In genomic region chr2:197232010-197232409, GRCh38 we compare ENCODE assay signal across 16 cellular contexts.
DNase-seq lines count a peak whose midpoint lies in the region; ATAC-seq and TF ChIP-seq lines count a peak whose summit lies in the region.
"Had no signal": no experiment of that assay in that cellular context is flagged by ENCODE, and none has a peak within 500 bp of the region (broad histone marks: within the 10 kb centered on the region; RNA-seq: fewer than 3 reads in every experiment).

No MANE protein-coding gene starts in this region.

- H3K4me3 ChIP-seq in CD8-positive, alpha-beta memory T cell (ENCODE audit: low read length): no peak overlapping the region
- no peak overlapping the region for H3K4me3 ChIP-seq in neutrophil (ENCODE audit: low read depth in 1 of 2, low read length in 1 of 2)

- CTCF ChIA-PET in CD8-positive, alpha-beta memory T cell (lab: Charles Lee): interaction anchor here (1.2 to 1.4 kb wide), 2 partner anchors 26 to 35 kb away, joined by 4 to 5 read pairs; no protein-coding TSS in a partner anchor

- H3K27ac Mint-ChIP-seq in activated T-cell treated with anti-CD3 and anti-CD28 coated beads, Interleukin-2, amount 50 U/mL, for 72 hours: peak overlapping the region; percentile 62
- peak overlapping the region; percentile 35 to 85 (median 72) for H3K27ac Mint-ChIP-seq in CD8-positive, alpha-beta memory T cell
- peak overlapping the region; percentile 63 for H3K27ac Mint-ChIP-seq in activated naive CD8-positive, alpha-beta T cell treated with anti-CD3 and anti-CD28 coated beads, Interleukin-2, amount 10 ng/mL, durations not matched to agents 7 days and 5 days
- H3K27ac Mint-ChIP-seq: HFFc6 had no signal

- no peak for DNase-seq in activated T-cell treated with anti-CD3 and anti-CD28 coated beads, Interleukin-2, amount 50 U/mL, for 72 hours
- no peak for DNase-seq in activated T-cell treated with anti-CD3 and anti-CD28 coated beads for 4 hours
- DNase-seq in CD8-positive, alpha-beta memory T cell: peak in 1 of 5 donors; percentile 49
- DNase-seq in activated naive CD8-positive, alpha-beta T cell treated with anti-CD3 and anti-CD28 coated beads, Interleukin-2, amount 10 ng/mL, durations not matched to agents 7 days and 5 days: no peak
- no peak for DNase-seq in ureter (ENCODE audit: low spot score)
- DNase-seq: DND-41, GDM1, HFFc6, NCI-H1092, NCI-H1694 treated with DMSO at 0.1 percent for 48 hours, NCI-H748 treated with DMSO at 0.1 percent for 48 hours, PC-3 had no signal

- no peaks in the 10 kb centered on the region for H3K27me3 Mint-ChIP-seq in activated T-cell treated with anti-CD3 and anti-CD28 coated beads, Interleukin-2, amount 50 U/mL, for 72 hours (ENCODE audit: low read depth)
- no peaks in the 10 kb centered on the region for H3K27me3 Mint-ChIP-seq in CD8-positive, alpha-beta memory T cell
- H3K27me3 Mint-ChIP-seq in activated naive CD8-positive, alpha-beta T cell treated with anti-CD3 and anti-CD28 coated beads, Interleukin-2, amount 10 ng/mL, durations not matched to agents 7 days and 5 days: no peaks in the 10 kb centered on the region

- ATAC-seq in activated T-cell treated with anti-CD3 and anti-CD28 coated beads, Interleukin-2, amount 50 U/mL, for 72 hours (replicated peaks in 1 of 2): peak; percentile 32 to 47
- peak; percentile 62 for ATAC-seq in activated naive CD8-positive, alpha-beta T cell treated with anti-CD3 and anti-CD28 coated beads, Interleukin-2, amount 10 ng/mL, durations not matched to agents 7 days and 5 days (ENCODE audit: low read depth)
- ATAC-seq in GM18517 (IDR thresholded peaks at IDR 0.05; ENCODE audit: unreplicated experiment) (no peak), GM21515 (IDR thresholded peaks at IDR 0.05; ENCODE audit: unreplicated experiment) (no peak)
- ATAC-seq: PC-3 had no signal

- H3K4me1 Mint-ChIP-seq in activated T-cell treated with anti-CD3 and anti-CD28 coated beads, Interleukin-2, amount 50 U/mL, for 72 hours (ENCODE audit: low read depth): peaks cover 99% of the 10 kb centered on the region
- H3K4me1 Mint-ChIP-seq in CD8-positive, alpha-beta memory T cell: peaks cover 91 to 100% (median 99%) of the 10 kb centered on the region in 3 donors
- H3K4me1 Mint-ChIP-seq in activated naive CD8-positive, alpha-beta T cell treated with anti-CD3 and anti-CD28 coated beads, Interleukin-2, amount 10 ng/mL, durations not matched to agents 7 days and 5 days: peaks cover 65% of the 10 kb centered on the region

- peaks cover under 1 to 5% of the 10 kb centered on the region in 2 donors for H3K36me3 Mint-ChIP-seq in activated T-cell treated with anti-CD3 and anti-CD28 coated beads, Interleukin-2, amount 50 U/mL, for 72 hours (ENCODE audit: insufficient read depth in 2 of 2)
- H3K36me3 Mint-ChIP-seq in CD8-positive, alpha-beta memory T cell: peaks cover 0 to 16% (median 6%) of the 10 kb centered on the region in 3 donors
- peaks cover 31% of the 10 kb centered on the region for H3K36me3 Mint-ChIP-seq in activated naive CD8-positive, alpha-beta T cell treated with anti-CD3 and anti-CD28 coated beads, Interleukin-2, amount 10 ng/mL, durations not matched to agents 7 days and 5 days

- H3K27me3 ChIP-seq in CD8-positive, alpha-beta memory T cell (ENCODE audit: insufficient read depth, low read length, poor library complexity, severe bottlenecking): no peaks in the 10 kb centered on the region
- no peaks in the 10 kb centered on the region for H3K27me3 ChIP-seq in neutrophil

- no peak overlapping the region for H3K27ac ChIP-seq in CD8-positive, alpha-beta memory T cell (ENCODE audit: low read depth, low read length)
- H3K27ac ChIP-seq in neutrophil: peak overlapping the region; percentile 17
- H3K27ac ChIP-seq: KMS-11 had no signal

- TF ChIP-seq CTCF in neutrophil (IDR thresholded peaks at IDR 0.05): no peak

- H3K4me1 ChIP-seq in CD8-positive, alpha-beta memory T cell (ENCODE audit: insufficient read depth, low read length): peaks cover 96% of the 10 kb centered on the region
- H3K4me1 ChIP-seq in neutrophil (ENCODE audit: control insufficient read depth in 1 of 2, insufficient read depth in 1 of 2, low read depth in 1 of 2, low read length in 1 of 2): peaks cover 37 to 70% of the 10 kb centered on the region in 2 experiments

- POLR2A ChIA-PET in CD8-positive, alpha-beta memory T cell (lab: Charles Lee): interaction anchor here (1.4 to 1.8 kb wide), 2 partner anchors 13 to 34 kb away, joined by 3 to 6 read pairs; no protein-coding TSS in a partner anchor
- POLR2A ChIA-PET in activated naive CD8-positive, alpha-beta T cell treated with anti-CD3 and anti-CD28 coated beads, Interleukin-2, amount 10 ng/mL, durations not matched to agents 7 days and 5 days (lab: Charles Lee): interaction anchor here (0.7 to 1.7 kb wide), 6 partner anchors 9 to 78 kb away, joined by 3 to 5 read pairs (median 3); partner anchors contain the start of gene ANKRD44

- no peaks in the 10 kb centered on the region for H3K9me3 ChIP-seq in CD8-positive, alpha-beta memory T cell (ENCODE audit: low read length)
- H3K9me3 ChIP-seq in neutrophil: no peaks in the 10 kb centered on the region

- H3K9me3 Mint-ChIP-seq in activated T-cell treated with anti-CD3 and anti-CD28 coated beads, Interleukin-2, amount 50 U/mL, for 72 hours: no peaks in the 10 kb centered on the region
- H3K9me3 Mint-ChIP-seq in CD8-positive, alpha-beta memory T cell: no peaks in the 10 kb centered on the region
- no peaks in the 10 kb centered on the region for H3K9me3 Mint-ChIP-seq in activated naive CD8-positive, alpha-beta T cell treated with anti-CD3 and anti-CD28 coated beads, Interleukin-2, amount 10 ng/mL, durations not matched to agents 7 days and 5 days
- H3K9me3 Mint-ChIP-seq: HFFc6 had no signal

- peak overlapping the region; percentile 41 to 52 for H3K4me3 Mint-ChIP-seq in activated T-cell treated with anti-CD3 and anti-CD28 coated beads, Interleukin-2, amount 50 U/mL, for 72 hours
- peak overlapping the region in 5 of 7 donors; percentile 22 to 81 (median 57) for H3K4me3 Mint-ChIP-seq in CD8-positive, alpha-beta memory T cell
- H3K4me3 Mint-ChIP-seq in activated naive CD8-positive, alpha-beta T cell treated with anti-CD3 and anti-CD28 coated beads, Interleukin-2, amount 10 ng/mL, durations not matched to agents 7 days and 5 days: peak overlapping the region; percentile 44
- H3K4me3 Mint-ChIP-seq: HFFc6 had no signal

- no peaks in the 10 kb centered on the region for H3K36me3 ChIP-seq in CD8-positive, alpha-beta memory T cell (ENCODE audit: insufficient read depth, low read length)
- H3K36me3 ChIP-seq in neutrophil: no peaks in the 10 kb centered on the region

Comparison
In these comparisons a context has a peak if more than half of its experiments do, and no peak if none do; other contexts are left out.
1. ATAC-seq: peak in activated T-cell treated with anti-CD3 and anti-CD28 coated beads, Interleukin-2, amount 50 U/mL, for 72 hours (2 of 2) and activated naive CD8-positive, alpha-beta T cell treated with anti-CD3 and anti-CD28 coated beads, Interleukin-2, amount 10 ng/mL, durations not matched to agents 7 days and 5 days (single experiment); none in GM18517 (single experiment) and GM21515 (single experiment).
2. Peak in every context shown above with its lines, with median percentiles within 50 percentile points of each other: H3K27ac Mint-ChIP-seq and H3K4me3 Mint-ChIP-seq.